ENCODE assay signal across 15 cellular contexts in genomic region chr7:121798076-121798475, GRCh38.
DNase-seq lines count a peak whose midpoint lies in the region; ATAC-seq and TF ChIP-seq lines count a peak whose summit lies in the region.
"Had no signal": no experiment of that assay in that cellular context is flagged by ENCODE, and none has a peak within 500 bp of the region (broad histone marks: within the 10 kb centered on the region; RNA-seq: fewer than 3 reads in every experiment).

No MANE protein-coding gene starts in this region.

- H3K4me3 ChIP-seq in RWPE2 (ENCODE audit: severe bottlenecking) = no peak overlapping the region
- H3K4me3 ChIP-seq in ectodermal cell (ENCODE audit: insufficient read depth, low read depth, low read length) = no peak overlapping the region
- no peak overlapping the region for H3K4me3 ChIP-seq in mesodermal cell (ENCODE audit: extremely low read depth, insufficient read depth, low read length, poor library complexity, severe bottlenecking)
- H3K4me3 ChIP-seq in tibial nerve = no peak overlapping the region

- peak overlapping the region; percentile 95 for H3K27ac ChIP-seq in RWPE2 (ENCODE audit: poor library complexity, severe bottlenecking)
- peak overlapping the region; percentile 92 for H3K27ac ChIP-seq in ectodermal cell (ENCODE audit: insufficient read depth, low read depth, low read length, poor library complexity, severe bottlenecking)
- peak overlapping the region; percentile 78 for H3K27ac ChIP-seq in mesodermal cell (ENCODE audit: low read depth, low read length, severe bottlenecking)
- peak overlapping the region in 3 of 4 donors; percentile 2 to 83 (median 55) for H3K27ac ChIP-seq in tibial nerve

- H3K9me3 ChIP-seq in RWPE2 (ENCODE audit: severe bottlenecking) (no peaks in the 10 kb centered on the region), ectodermal cell (ENCODE audit: control insufficient read depth, low read length) (no peaks in the 10 kb centered on the region), mesodermal cell (ENCODE audit: control insufficient read depth, low read length) (no peaks in the 10 kb centered on the region), tibial nerve (no peaks in the 10 kb centered on the region)

- H3K27me3 ChIP-seq in RWPE2 (ENCODE audit: insufficient read depth, poor library complexity, severe bottlenecking) (no peaks in the 10 kb centered on the region), ectodermal cell (ENCODE audit: control insufficient read depth, insufficient read depth, low read length, poor library complexity, severe bottlenecking) (no peaks in the 10 kb centered on the region), tibial nerve (no peaks in the 10 kb centered on the region)

- WGBS in ectodermal cell, 2 experiments = 55% methylated on average over 1 of the region's 1 CpG; no CpG with 5 or more reads in 1 of the 2 experiments
- WGBS in mesodermal cell (ENCODE audit: insufficient coverage in 2 of 2), 2 experiments = no CpG with 5 or more reads among the region's 1 CpG
- WGBS in tibial nerve, 2 donors = 50 to 61% methylated on average over 1 of the region's 1 CpG

- H3K36me3 ChIP-seq in RWPE2 (ENCODE audit: low read depth) = no peaks in the 10 kb centered on the region
- no peaks in the 10 kb centered on the region for H3K36me3 ChIP-seq in ectodermal cell (ENCODE audit: control insufficient read depth, insufficient read depth, low read length)
- H3K36me3 ChIP-seq in mesodermal cell (ENCODE audit: control insufficient read depth, insufficient read depth, low read length) = no peaks in the 10 kb centered on the region
- H3K36me3 ChIP-seq in tibial nerve = no peaks in the 10 kb centered on the region

- TF ChIP-seq CTCF in RWPE2 (IDR thresholded peaks at IDR 0.05; ENCODE audit: poor library complexity, severe bottlenecking) = no peak
- TF ChIP-seq CTCF in tibial nerve (IDR thresholded peaks at IDR 0.05) = no peak

- TF ChIP-seq POLR2A in tibial nerve (IDR thresholded peaks at IDR 0.05) = no peak

- ATAC-seq in RWPE2 (ENCODE audit: low read depth) (no peak), GM19023 (IDR thresholded peaks at IDR 0.05; ENCODE audit: unreplicated experiment) (no peak)

- H3K4me1 ChIP-seq in RWPE2 (ENCODE audit: insufficient read depth, poor library complexity, severe bottlenecking) (peaks cover 42% of the 10 kb centered on the region), ectodermal cell (ENCODE audit: control insufficient read depth, insufficient read depth, low read length) (peaks cover 33% of the 10 kb centered on the region), mesodermal cell (ENCODE audit: control insufficient read depth, insufficient read depth, low read length, poor library complexity, severe bottlenecking) (peaks cover 18% of the 10 kb centered on the region), tibial nerve (peaks cover 0 to 21% (median 2%) of the 10 kb centered on the region in 4 donors)

- no peak for TF ChIP-seq EP300 in tibial nerve (IDR thresholded peaks at IDR 0.05)

- DNase-seq in RWPE2 (ENCODE audit: low spot score) = no peak
- no peak for DNase-seq in tibial nerve (ENCODE audit: low spot score in 2 of 2)
- no peak for DNase-seq in AG20443 (ENCODE audit: low spot score)
- DNase-seq in NCI-H226 = no peak
- DNase-seq: activated naive CD4-positive, alpha-beta T cell treated with anti-CD3 and anti-CD28 coated beads, Interleukin-2, amount 10 ng/mL, durations not matched to agents 7 days and 5 days; activated T-cell treated with anti-CD3 and anti-CD28 coated beads, Interleukin-2, amount 50 U/mL, for 48 hours; aorta; DMS79; NCI-H2107; SHP77 treated with DMSO at 0.1 percent for 48 hours; stimulated activated CD4-positive, alpha-beta T cell treated with anti-CD3 and anti-CD28 coated beads, Interleukin-2, amount 100 ng/mL, for 24 hours; stimulated activated naive CD4-positive, alpha-beta T cell had no signal
